ENCODE assay signal across 8 cellular contexts in genomic region chr4:176321589-176321988, GRCh38. TPM values are rescaled to one million over a fixed set of nuclear protein-coding genes. Genes with fewer than 3 reads are reported as not detected.
DNase-seq lines count a peak whose midpoint lies in the region; ATAC-seq and TF ChIP-seq lines count a peak whose summit lies in the region.

No MANE protein-coding gene starts in this region.

- ATAC-seq in HG02840 (IDR thresholded peaks at IDR 0.05; ENCODE audit: low FRiP score, unreplicated experiment) (no peak), HG03354 (IDR thresholded peaks at IDR 0.05; ENCODE audit: poor library complexity, severe bottlenecking, unreplicated experiment) (no peak)

- no peak for TF ChIP-seq POLR2A in adrenal gland (IDR thresholded peaks at IDR 0.05)

- H2AFZ ChIP-seq in neural progenitor cell (replicated peaks) = no peak overlapping the region

- CTCF ChIA-PET in CD8-positive, alpha-beta memory T cell (lab: Charles Lee) = no interaction called here

- H3F3A ChIP-seq in neural progenitor cell (ENCODE audit: low read depth) = peaks cover 22% of the 10 kb centered on the region

- peak overlapping the region; percentile 85 to 99 (median 97) for H3K27ac Mint-ChIP-seq in CD8-positive, alpha-beta memory T cell
- H3K27ac Mint-ChIP-seq in neural progenitor cell = no peak overlapping the region

- peaks cover 57 to 74% (median 70%) of the 10 kb centered on the region in 3 donors for H3K4me1 Mint-ChIP-seq in CD8-positive, alpha-beta memory T cell
- peaks cover 31% of the 10 kb centered on the region for H3K4me1 Mint-ChIP-seq in neural progenitor cell

- H3K27me3 Mint-ChIP-seq in CD8-positive, alpha-beta memory T cell = no peaks in the 10 kb centered on the region
- peaks cover 3% of the 10 kb centered on the region for H3K27me3 Mint-ChIP-seq in neural progenitor cell (ENCODE audit: insufficient read depth, low read depth)

- H3K4me2 ChIP-seq in neural progenitor cell = peak overlapping the region; percentile 90

- no peaks in the 10 kb centered on the region for H3K9me3 Mint-ChIP-seq in CD8-positive, alpha-beta memory T cell
- no peaks in the 10 kb centered on the region for H3K9me3 Mint-ChIP-seq in neural progenitor cell

- H3K79me2 ChIP-seq in neural progenitor cell (ENCODE audit: low read depth) = peaks cover 64% of the 10 kb centered on the region

- H3K27me3 ChIP-seq in CD8-positive, alpha-beta memory T cell (ENCODE audit: insufficient read depth, low read length, poor library complexity, severe bottlenecking) = no peaks in the 10 kb centered on the region
- H3K27me3 ChIP-seq in dorsolateral prefrontal cortex (no peaks in the 10 kb centered on the region), neural progenitor cell (no peaks in the 10 kb centered on the region), adrenal gland (no peaks in the 10 kb centered on the region)

- TF ChIP-seq CTCF in dorsolateral prefrontal cortex (IDR thresholded peaks at IDR 0.05 in 54 of 56, conservative IDR thresholded peaks at IDR 0.05 in 2 of 56; ENCODE audit: low read depth in 1 of 56, partially characterized antibody in 56 of 56) (no peak), neural progenitor cell (IDR thresholded peaks at IDR 0.05) (no peak), adrenal gland (IDR thresholded peaks at IDR 0.05) (no peak)

- H3K9me3 ChIP-seq in CD8-positive, alpha-beta memory T cell (ENCODE audit: low read length) = no peaks in the 10 kb centered on the region
- H3K9me3 ChIP-seq in neural progenitor cell (ENCODE audit: low read depth) (no peaks in the 10 kb centered on the region), adrenal gland (replicated peaks in 1 of 3) (no peaks in the 10 kb centered on the region)

- no peaks in the 10 kb centered on the region for H3K36me3 ChIP-seq in CD8-positive, alpha-beta memory T cell (ENCODE audit: insufficient read depth, low read length)
- no peaks in the 10 kb centered on the region for H3K36me3 ChIP-seq in neural progenitor cell
- no peaks in the 10 kb centered on the region for H3K36me3 ChIP-seq in adrenal gland (replicated peaks in 1 of 2)

- POLR2A ChIA-PET in CD8-positive, alpha-beta memory T cell (lab: Charles Lee) = no interaction called here

- WGBS in adrenal gland, 4 donors = 62 to 72% (median 66%) methylated on average over 5 of the region's 5 CpGs

- peaks cover 47% of the 10 kb centered on the region for H3K4me1 ChIP-seq in CD8-positive, alpha-beta memory T cell (ENCODE audit: insufficient read depth, low read length)
- peaks cover 22% of the 10 kb centered on the region for H3K4me1 ChIP-seq in neural progenitor cell
- H3K4me1 ChIP-seq in adrenal gland (replicated peaks in 1 of 2) = peaks cover 0 to 34% of the 10 kb centered on the region in 2 donors

- H3K36me3 Mint-ChIP-seq in CD8-positive, alpha-beta memory T cell = peaks cover 0 to 23% (median 2%) of the 10 kb centered on the region in 3 donors
- peaks cover 5% of the 10 kb centered on the region for H3K36me3 Mint-ChIP-seq in neural progenitor cell

- peak overlapping the region; percentile 87 to 98 (median 91) for H3K4me3 Mint-ChIP-seq in CD8-positive, alpha-beta memory T cell
- H3K4me3 Mint-ChIP-seq in neural progenitor cell = peak overlapping the region; percentile 89

- peak overlapping the region; percentile 86 for H3K4me3 ChIP-seq in CD8-positive, alpha-beta memory T cell (ENCODE audit: low read length)
- peak overlapping the region; percentile 60 to 97 (median 84) for H3K4me3 ChIP-seq in dorsolateral prefrontal cortex
- H3K4me3 ChIP-seq in neural progenitor cell = peak overlapping the region; percentile 97
- H3K4me3 ChIP-seq in adrenal gland = peak overlapping the region in 1 of 4 donors; percentile 88

- H4K20me1 ChIP-seq in neural progenitor cell (ENCODE audit: low read depth) = peaks cover 14% of the 10 kb centered on the region

- no peak for DNase-seq in CD8-positive, alpha-beta memory T cell
- peak; percentile 33 for DNase-seq in NAMALWA (ENCODE audit: low spot score)
- DNase-seq in dorsolateral prefrontal cortex = no peak
- DNase-seq in neural progenitor cell (ENCODE audit: low spot score) = no peak
- DNase-seq in cerebellum (ENCODE audit: low spot score) = no peak
- no peak for DNase-seq in adrenal gland

- H3K9ac ChIP-seq in neural progenitor cell = no peak overlapping the region

- peak overlapping the region; percentile 95 for H3K27ac ChIP-seq in CD8-positive, alpha-beta memory T cell (ENCODE audit: low read depth, low read length)
- H3K27ac ChIP-seq in dorsolateral prefrontal cortex (peak overlapping the region in 15 of 59 donors; percentile 83 to 99 (median 95)), neural progenitor cell (no peak overlapping the region), adrenal gland (peak overlapping the region in 1 of 5 donors; percentile 96)

- intact Hi-C loops in dorsolateral prefrontal cortex (cut with DNase I) = no loop called here
- intact Hi-C loops in adrenal gland (cut with DNase I) = no loop called here

RNA-seq across cellular contexts. Expression of gene SPCS3, which starts 1.8 kb away (rescaled TPM):
- 100 to 1,000 TPM; 169 to 180 TPM for total RNA-seq in CD8-positive, alpha-beta memory T cell
- 58.8 TPM for polyA plus RNA-seq in CD8-positive, alpha-beta memory T cell
- total RNA-seq in dorsolateral prefrontal cortex (100 to 1,000 TPM in 26 of 120 experiments, 10 to 100 TPM in 94; 65.9 to 118 (median 91.8) TPM), neural progenitor cell (ENCODE audit: low replicate concordance) (84.4 and 128 TPM in 2 replicates), cerebellum (89.8 TPM), adrenal gland (100 to 1,000 TPM in 2 of 8 donors, 10 to 100 TPM in 6; 23.0 to 144 (median 55.2) TPM)
- polyA plus RNA-seq in adrenal gland = 10 to 100 TPM in 2 of 3 donors, 1 to 10 TPM in 1; 8.4 to 69.8 (median 13.5) TPM

RNA-seq across cellular contexts. Expression of gene ASB5, which starts 52.6 kb away (rescaled TPM):
- total RNA-seq in CD8-positive, alpha-beta memory T cell = not detected
- not detected for polyA plus RNA-seq in CD8-positive, alpha-beta memory T cell
- total RNA-seq in dorsolateral prefrontal cortex = 1 to 10 TPM in 17 of 120 experiments, under 1 TPM in 95, not detected in 8; 0.13 to 2.0 (median 0.70) TPM
- total RNA-seq in neural progenitor cell (ENCODE audit: low replicate concordance) = not detected in 2 replicates
- 0.36 TPM for total RNA-seq in cerebellum
- under 1 TPM in 1 of 8 donors, not detected in 7; 0.27 TPM for total RNA-seq in adrenal gland
- polyA plus RNA-seq in adrenal gland = under 1 TPM in 2 of 3 donors, not detected in 1; 0.17 to 0.20 TPM
